Comparison of ENCODE assay signal across 13 cellular contexts in genomic region chr1:54519709-54520108, GRCh38. TPM values are rescaled to one million over a fixed set of nuclear protein-coding genes. Genes with fewer than 3 reads are reported as not detected.
DNase-seq lines count a peak whose midpoint lies in the region; ATAC-seq and TF ChIP-seq lines count a peak whose summit lies in the region.
"Had no signal": no experiment of that assay in that cellular context is flagged by ENCODE, and none has a peak within 500 bp of the region (broad histone marks: within the 10 kb centered on the region; RNA-seq: fewer than 3 reads in every experiment).

No MANE protein-coding gene starts in this region.

- no peaks in the 10 kb centered on the region for H3K9me2 ChIP-seq in SK-N-SH

- no peak overlapping the region for H3K23ac ChIP-seq in H9 (ENCODE audit: insufficient read length, low read depth, low read length)

- H3K36me3 Mint-ChIP-seq in H9 (ENCODE audit: insufficient read depth in 1 of 3, low read depth in 3 of 3), result no peaks in the 10 kb centered on the region
- no peaks in the 10 kb centered on the region for H3K36me3 Mint-ChIP-seq in activated T-helper 2 cell treated with anti-CD3 and anti-CD28 coated beads, Interferon-gamma antibody, Interleukin-2, Interleukin-4, amounts not matched to agents 10 μg/mL and 5 μg/mL and 100 μg/mL, durations not matched to agents 14 hours and 24 hours and 36 hours (ENCODE audit: low read depth)

- H3K4me1 Mint-ChIP-seq in H9, result 0 out of 4 replicates have a peak, but pooled peaks cover 0 to 2% of the 10 kb centered on the region in 2 experiments
- H3K4me1 Mint-ChIP-seq in activated T-helper 2 cell treated with anti-CD3 and anti-CD28 coated beads, Interferon-gamma antibody, Interleukin-2, Interleukin-4, amounts not matched to agents 10 μg/mL and 5 μg/mL and 100 μg/mL, durations not matched to agents 14 hours and 24 hours and 36 hours (ENCODE audit: low read depth), result no peaks in the 10 kb centered on the region

- H2BK5ac ChIP-seq in H9 (ENCODE audit: insufficient read length, low read length), result no peak overlapping the region

- H3K23me2 ChIP-seq in H9 (ENCODE audit: insufficient read length, low read depth, low read length, poor library complexity, severe bottlenecking), result no peaks in the 10 kb centered on the region

- POLR2A ChIA-PET in SK-N-SH (lab: Yijun Ruan, JAX), result no interaction called here

- H3K27ac Mint-ChIP-seq in H9, result no peak overlapping the region
- no peak overlapping the region for H3K27ac Mint-ChIP-seq in activated T-helper 2 cell treated with anti-CD3 and anti-CD28 coated beads, Interferon-gamma antibody, Interleukin-2, Interleukin-4, amounts not matched to agents 10 μg/mL and 5 μg/mL and 100 μg/mL, durations not matched to agents 14 hours and 24 hours and 36 hours

- no peaks in the 10 kb centered on the region for H3K4me1 ChIP-seq in H9 (ENCODE audit: insufficient read depth, low read length)
- H3K4me1 ChIP-seq in SK-N-SH (ENCODE audit: control insufficient read depth in 1 of 2, insufficient read depth in 2 of 2, low read depth in 1 of 2, low read length in 1 of 2), result peaks cover 4 to 7% of the 10 kb centered on the region in 2 experiments; a peak in 1 of 4 replicates

- no peak for TF ChIP-seq EP300 in SK-N-SH (IDR thresholded peaks at IDR 0.05; ENCODE audit: borderline replicate concordance in 1 of 2, low read depth in 1 of 2, low read length in 1 of 2)

- intact Hi-C loops in activated T-helper 2 cell treated with anti-CD3 and anti-CD28 coated beads, Interferon-gamma antibody, Interleukin-2, Interleukin-4, amounts not matched to agents 10 μg/mL and 5 μg/mL and 100 μg/mL, durations not matched to agents 14 hours and 24 hours and 36 hours (cut with micrococcal nuclease), result no loop called here

- H2BK120ac ChIP-seq in H9 (ENCODE audit: low read depth, low read length, poor library complexity, severe bottlenecking), result no peak overlapping the region

- no peak overlapping the region for H4K91ac ChIP-seq in H9 (ENCODE audit: insufficient read length, low read depth, low read length)

- H3K14ac ChIP-seq in H9 (ENCODE audit: insufficient read depth, low read length), result no peak overlapping the region

- no peak overlapping the region for H3K4me3 ChIP-seq in SK-N-SH (ENCODE audit: low read depth in 2 of 2, low read length in 1 of 2)
- H3K4me3 ChIP-seq: smooth muscle cell had no signal

- H4K5ac ChIP-seq in H9 (ENCODE audit: insufficient read length, low read depth, low read length), result no peak overlapping the region

- H3K27me3 ChIP-seq in H9 (ENCODE audit: insufficient read depth, low read length) (no peaks in the 10 kb centered on the region), SK-N-SH (ENCODE audit: insufficient read depth) (no peaks in the 10 kb centered on the region)

- no peak overlapping the region for H2BK15ac ChIP-seq in H9 (ENCODE audit: low read depth, low read length)

- H3K36me3 ChIP-seq in SK-N-SH (replicated peaks in 1 of 2; ENCODE audit: control insufficient read depth in 1 of 2, insufficient read depth in 2 of 2, low read length in 1 of 2), result no peaks in the 10 kb centered on the region

- peak; percentile 67 for ATAC-seq in left lobe of liver

- H3K79me2 ChIP-seq in H9 (ENCODE audit: insufficient read depth, low read length) (no peaks in the 10 kb centered on the region), SK-N-SH (ENCODE audit: insufficient read depth) (no peaks in the 10 kb centered on the region)

- H2AFZ ChIP-seq in H9 (ENCODE audit: low read length) (no peak overlapping the region), SK-N-SH (ENCODE audit: low read depth) (no peak overlapping the region)

- CTCF ChIA-PET in SK-N-SH (lab: Yijun Ruan, JAX), result interaction anchor here (0.8 to 1.6 kb wide), 3 partner anchors 8 to 26 kb away, joined by 3 to 6 read pairs (median 3); no protein-coding TSS in a partner anchor

- H3K27ac ChIP-seq in H9 (ENCODE audit: insufficient read length, low read depth, low read length) (no peak overlapping the region), SK-N-SH (ENCODE audit: low read depth in 2 of 2, low read length in 1 of 2) (no peak overlapping the region)

- no peaks in the 10 kb centered on the region for H3F3A ChIP-seq in SK-N-SH (replicated peaks; ENCODE audit: insufficient read depth)

- H2BK12ac ChIP-seq in H9 (ENCODE audit: insufficient read length, low read depth, low read length), result no peak overlapping the region

- H3K9ac ChIP-seq in H9 (ENCODE audit: extremely low read depth, insufficient read length, low read length) (no peak overlapping the region), SK-N-SH (no peak overlapping the region)

- H2BK20ac ChIP-seq in H9 (ENCODE audit: low read depth, low read length, poor library complexity, severe bottlenecking), result no peak overlapping the region

- TF ChIP-seq RAD21 in SK-N-SH (IDR thresholded peaks at IDR 0.05; ENCODE audit: low read length), result peak; percentile 39

- no peak overlapping the region for H3K4ac ChIP-seq in H9 (ENCODE audit: low read depth, low read length)

- H3K4me2 ChIP-seq in H9 (ENCODE audit: insufficient read depth, insufficient read length, low read length) (no peak overlapping the region), SK-N-SH (no peak overlapping the region)
- H3K4me2 ChIP-seq: smooth muscle cell had no signal

- H3K4me3 Mint-ChIP-seq in H9, result no peak overlapping the region
- no peak overlapping the region for H3K4me3 Mint-ChIP-seq in activated T-helper 2 cell treated with anti-CD3 and anti-CD28 coated beads, Interferon-gamma antibody, Interleukin-2, Interleukin-4, amounts not matched to agents 10 μg/mL and 5 μg/mL and 100 μg/mL, durations not matched to agents 14 hours and 24 hours and 36 hours (ENCODE audit: low read depth)

- no peak overlapping the region for H3K56ac ChIP-seq in H9 (ENCODE audit: insufficient read length, low read depth, low read length)

- peaks cover 4% of the 10 kb centered on the region for H4K20me1 ChIP-seq in H9 (ENCODE audit: control insufficient read depth, insufficient read depth, insufficient read length)
- H4K20me1 ChIP-seq in SK-N-SH (ENCODE audit: insufficient read depth), result no peaks in the 10 kb centered on the region

- no peak overlapping the region for H2AK5ac ChIP-seq in H9 (ENCODE audit: insufficient read length, low read length)

- H3K18ac ChIP-seq in H9 (ENCODE audit: insufficient read length, low read depth, low read length), result no peak overlapping the region

- no peaks in the 10 kb centered on the region for H3K9me3 ChIP-seq in H9 (ENCODE audit: control insufficient read depth, low read depth, low read length)
- no peaks in the 10 kb centered on the region for H3K9me3 ChIP-seq in SK-N-SH

- TF ChIP-seq CTCF in H9 (conservative IDR thresholded peaks at IDR 0.05) (peak; percentile 67), SK-N-SH (IDR thresholded peaks at IDR 0.05) (peak; percentile 18; the same call in 1 of the 2 replicates)

- no peak overlapping the region for H4K8ac ChIP-seq in H9 (replicated peaks; ENCODE audit: insufficient read length, low read depth, low read length)

- H3K9me3 Mint-ChIP-seq in H9, result no peaks in the 10 kb centered on the region
- H3K9me3 Mint-ChIP-seq in activated T-helper 2 cell treated with anti-CD3 and anti-CD28 coated beads, Interferon-gamma antibody, Interleukin-2, Interleukin-4, amounts not matched to agents 10 μg/mL and 5 μg/mL and 100 μg/mL, durations not matched to agents 14 hours and 24 hours and 36 hours, result no peaks in the 10 kb centered on the region

- no peak overlapping the region for H3T11ph ChIP-seq in H9 (ENCODE audit: low read length)

- WGBS in H9 (ENCODE audit: extremely low coverage, insufficient read length, low lambda C conversion rate), result no CpG with 5 or more reads among the region's 5 CpGs
- 73% methylated on average over 5 of the region's 5 CpGs for WGBS in SK-N-SH (ENCODE audit: low lambda C conversion rate)

- no peaks in the 10 kb centered on the region for H3K79me1 ChIP-seq in H9 (ENCODE audit: insufficient read depth, low read depth, low read length, poor library complexity, severe bottlenecking)

- DNase-seq in COLO668 (lab: John Stamatoyannopoulos, UW; ENCODE audit: unreplicated experiment) (peak; percentile 35), H9 (peak; percentile 65), SK-N-SH (peak; percentile 70), left lobe of liver (ENCODE audit: low spot score) (no peak), NCI-H524 treated with DMSO at 0.1 percent for 48 hours (lab: John Stamatoyannopoulos, UW) (no peak), NCI-H1048 (lab: John Stamatoyannopoulos, UW) (no peak), H4 (ENCODE audit: low spot score) (no peak)
- DNase-seq in activated T-helper 2 cell treated with anti-CD3 and anti-CD28 coated beads, Interferon-gamma antibody, Interleukin-2, Interleukin-4, amounts not matched to agents 10 μg/mL and 5 μg/mL and 100 μg/mL, durations not matched to agents 14 hours and 24 hours and 36 hours (ENCODE audit: low spot score), result no peak
- DNase-seq: activated CD4-positive, alpha-beta T cell treated with anti-CD3 and anti-CD28 coated beads for 1 hour; activated naive CD4-positive, alpha-beta T cell treated with anti-CD3 and anti-CD28 coated beads, Interleukin-2, amount 50 U/mL, for 16 hours; Calu3; NCI-H1105 treated with DMSO at 0.1 percent for 48 hours had no signal

- no peaks in the 10 kb centered on the region; the same call in 1 of the 2 replicates for H3K27me3 Mint-ChIP-seq in H9 (ENCODE audit: low read depth)
- H3K27me3 Mint-ChIP-seq in activated T-helper 2 cell treated with anti-CD3 and anti-CD28 coated beads, Interferon-gamma antibody, Interleukin-2, Interleukin-4, amounts not matched to agents 10 μg/mL and 5 μg/mL and 100 μg/mL, durations not matched to agents 14 hours and 24 hours and 36 hours (ENCODE audit: low read depth), result peaks cover 3% of the 10 kb centered on the region

TF ChIP-seq in SK-N-SH, 30 proteins besides CTCF, POLR2A, EP300 and RAD21 (continues in another document):
- TF ChIP-seq, protein P1, sequence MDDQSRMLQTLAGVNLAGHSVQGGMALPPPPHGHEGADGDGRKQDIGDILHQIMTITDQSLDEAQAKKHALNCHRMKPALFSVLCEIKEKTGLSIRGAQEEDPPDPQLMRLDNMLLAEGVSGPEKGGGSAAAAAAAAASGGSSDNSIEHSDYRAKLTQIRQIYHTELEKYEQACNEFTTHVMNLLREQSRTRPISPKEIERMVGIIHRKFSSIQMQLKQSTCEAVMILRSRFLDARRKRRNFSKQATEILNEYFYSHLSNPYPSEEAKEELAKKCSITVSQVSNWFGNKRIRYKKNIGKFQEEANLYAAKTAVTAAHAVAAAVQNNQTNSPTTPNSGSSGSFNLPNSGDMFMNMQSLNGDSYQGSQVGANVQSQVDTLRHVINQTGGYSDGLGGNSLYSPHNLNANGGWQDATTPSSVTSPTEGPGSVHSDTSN (IDR thresholded peaks at IDR 0.05), result 0 out of 2 replicates have a peak, but pooled peaks have one; percentile 8
- TF ChIP-seq SIN3A (IDR thresholded peaks at IDR 0.05; ENCODE audit: borderline replicate concordance, low read depth, low read length), result no peak

RNA-seq across cellular contexts. Expression of gene ACOT11, which starts 28.3 kb away (rescaled TPM):
- total RNA-seq in H9 (2021), result 3.6 and 4.0 TPM in 2 replicates
- 6.9 and 7.2 TPM in 2 replicates for polyA plus RNA-seq in SK-N-SH (2012; rRNA removed)
- 2.2 and 3.3 TPM in 2 replicates for polyA plus RNA-seq in SK-N-SH (2012; cell fraction: cytosol; rRNA removed)
- polyA plus RNA-seq in SK-N-SH (2012; cell fraction: nucleus; rRNA removed), result 18.0 and 20.4 TPM in 2 replicates
- total RNA-seq in left lobe of liver, result 1.5 TPM
- 1.5 and 1.6 TPM in 2 replicates for total RNA-seq in H4 (2014; rRNA removed; shearing (Covaris generic))
- 1.8 and 2.3 TPM in 2 replicates for total RNA-seq in activated T-helper 2 cell treated with anti-CD3 and anti-CD28 coated beads, Interferon-gamma antibody, Interleukin-2, Interleukin-4, amounts not matched to agents 10 μg/mL and 5 μg/mL and 100 μg/mL, durations not matched to agents 14 hours and 24 hours and 36 hours

Comparison
In these comparisons a context has a peak if more than half of its experiments do, and no peak if none do; other contexts are left out.
1. DNase-seq: peak in COLO668 (single experiment), H9 (single experiment) and SK-N-SH (single experiment); none in left lobe of liver (single experiment), NCI-H524 treated with DMSO at 0.1 percent for 48 hours (single experiment), NCI-H1048 (single experiment), H4 (single experiment) and activated T-helper 2 cell treated with anti-CD3 and anti-CD28 coated beads, Interferon-gamma antibody, Interleukin-2, Interleukin-4, amounts not matched to agents 10 μg/mL and 5 μg/mL and 100 μg/mL, durations not matched to agents 14 hours and 24 hours and 36 hours (single experiment).